In the genomic region with DNA sequence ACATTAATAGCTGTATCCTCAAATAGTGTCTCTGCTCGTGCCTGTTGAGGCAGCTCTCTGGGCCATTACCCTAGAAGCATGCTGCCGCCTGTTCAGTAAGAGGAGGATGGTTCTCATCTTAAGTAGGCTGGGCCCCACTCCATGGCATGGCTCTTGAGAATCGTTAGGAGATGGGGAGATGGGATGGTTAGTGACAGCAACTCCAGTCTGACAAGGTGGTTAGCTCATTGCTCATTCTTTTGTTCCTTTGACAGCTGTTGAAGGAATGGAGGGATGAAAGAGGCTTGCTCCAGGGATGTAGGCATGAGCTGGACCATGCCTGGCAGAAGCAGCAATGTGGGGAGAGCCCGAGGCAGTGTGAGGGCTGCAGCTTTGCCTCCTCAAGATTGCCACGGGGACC, we compare ENCODE assay signal across 20 cellular contexts.
"Had no signal": no experiment of that assay in that cellular context is flagged by ENCODE, and none has a peak within 500 bp of the region (broad histone marks: within the 10 kb centered on the region; RNA-seq: fewer than 3 reads in every experiment).

No MANE protein-coding gene starts in this region.

- H3K9me3 ChIP-seq: left lung, pancreas, thoracic aorta, upper lobe of right lung had no signal

- H3K4me3 ChIP-seq: left lung, pancreas, thoracic aorta, upper lobe of right lung had no signal

- DNase-seq: activated B cell treated with CpG ODN at 0.5 μM for 24 hours; activated CD4-positive, alpha-beta memory T cell treated with anti-CD3 and anti-CD28 coated beads, Interleukin-2, amount 10 ng/mL, durations not matched to agents 7 days and 5 days; activated CD4-positive, alpha-beta T cell treated with anti-CD3 and anti-CD28 coated beads for 48 hours; activated CD8-positive, alpha-beta memory T cell treated with anti-CD3 and anti-CD28 coated beads, Interleukin-2, amount 10 ng/mL, durations not matched to agents 7 days and 5 days; activated naive CD4-positive, alpha-beta T cell; activated naive CD8-positive, alpha-beta T cell treated with anti-CD3 and anti-CD28 coated beads, Interleukin-2, amount 10 ng/mL, durations not matched to agents 7 days and 5 days; activated T-cell treated with anti-CD3 and anti-CD28 coated beads, Interleukin-2, amount 50 U/mL, for 1 hour; amygdala; effector memory CD8-positive, alpha-beta T cell; hypothalamus; islet precursor cell; left lung; pancreas; stimulated activated CD4-positive, alpha-beta T cell treated with anti-CD3 and anti-CD28 coated beads, Interleukin-4, amount 100 ng/mL, for 4 hours; T-helper 9 cell; upper lobe of right lung had no signal

- H3K36me3 Mint-ChIP-seq: activated CD8-positive, alpha-beta memory T cell treated with anti-CD3 and anti-CD28 coated beads, Interleukin-2, amount 10 ng/mL, durations not matched to agents 7 days and 5 days; activated naive CD8-positive, alpha-beta T cell treated with anti-CD3 and anti-CD28 coated beads, Interleukin-2, amount 10 ng/mL, durations not matched to agents 7 days and 5 days; stimulated activated memory B cell treated with anti-CD40 and anti-IgM and Interleukin-4, amounts not matched to agents 10 μg/mL and 1 μg/mL and 100 μg/mL, for 72 hours had no signal

- H3K27ac ChIP-seq: left lung, pancreas, thoracic aorta, upper lobe of right lung had no signal

- H3K4me3 Mint-ChIP-seq: activated B cell treated with CpG ODN at 0.5 μM for 24 hours; activated CD4-positive, alpha-beta memory T cell treated with anti-CD3 and anti-CD28 coated beads, Interleukin-2, amount 10 ng/mL, durations not matched to agents 7 days and 5 days; activated CD8-positive, alpha-beta memory T cell treated with anti-CD3 and anti-CD28 coated beads, Interleukin-2, amount 10 ng/mL, durations not matched to agents 7 days and 5 days; activated naive CD8-positive, alpha-beta T cell treated with anti-CD3 and anti-CD28 coated beads, Interleukin-2, amount 10 ng/mL, durations not matched to agents 7 days and 5 days; activated T-helper 17 cell treated with anti-CD3 and anti-CD28 coated beads, Interleukin-2, amount 50 U/mL, for 72 hours; effector memory CD8-positive, alpha-beta T cell; stimulated activated memory B cell treated with anti-CD40 and anti-IgM and Interleukin-4, amounts not matched to agents 10 μg/mL and 1 μg/mL and 100 μg/mL, for 72 hours had no signal

- H3K27me3 Mint-ChIP-seq: activated CD4-positive, alpha-beta memory T cell treated with anti-CD3 and anti-CD28 coated beads, Interleukin-2, amount 10 ng/mL, durations not matched to agents 7 days and 5 days; activated CD8-positive, alpha-beta memory T cell treated with anti-CD3 and anti-CD28 coated beads, Interleukin-2, amount 10 ng/mL, durations not matched to agents 7 days and 5 days; activated naive CD8-positive, alpha-beta T cell treated with anti-CD3 and anti-CD28 coated beads, Interleukin-2, amount 10 ng/mL, durations not matched to agents 7 days and 5 days had no signal

- H3K36me3 ChIP-seq: left lung, pancreas, thoracic aorta, upper lobe of right lung had no signal

- ATAC-seq: activated CD8-positive, alpha-beta memory T cell treated with anti-CD3 and anti-CD28 coated beads, Interleukin-2, amount 10 ng/mL, durations not matched to agents 7 days and 5 days; activated T-helper 17 cell treated with anti-CD3 and anti-CD28 coated beads, Interleukin-2, amount 50 U/mL, for 72 hours; effector memory CD8-positive, alpha-beta T cell; left lung; pancreas; sciatic nerve; stimulated activated memory B cell treated with anti-CD40 and anti-IgM and Interleukin-4, amounts not matched to agents 10 μg/mL and 1 μg/mL and 100 μg/mL, for 72 hours; upper lobe of right lung had no signal

- H3K27ac Mint-ChIP-seq: activated B cell treated with CpG ODN at 0.5 μM for 24 hours; activated CD4-positive, alpha-beta memory T cell treated with anti-CD3 and anti-CD28 coated beads, Interleukin-2, amount 10 ng/mL, durations not matched to agents 7 days and 5 days; activated CD8-positive, alpha-beta memory T cell treated with anti-CD3 and anti-CD28 coated beads, Interleukin-2, amount 10 ng/mL, durations not matched to agents 7 days and 5 days; activated naive CD8-positive, alpha-beta T cell treated with anti-CD3 and anti-CD28 coated beads, Interleukin-2, amount 10 ng/mL, durations not matched to agents 7 days and 5 days; activated T-helper 17 cell treated with anti-CD3 and anti-CD28 coated beads, Interleukin-2, amount 50 U/mL, for 72 hours; effector memory CD8-positive, alpha-beta T cell; stimulated activated memory B cell treated with anti-CD40 and anti-IgM and Interleukin-4, amounts not matched to agents 10 μg/mL and 1 μg/mL and 100 μg/mL, for 72 hours had no signal

- H3K9me3 Mint-ChIP-seq: activated B cell treated with CpG ODN at 0.5 μM for 24 hours; activated CD4-positive, alpha-beta memory T cell treated with anti-CD3 and anti-CD28 coated beads, Interleukin-2, amount 10 ng/mL, durations not matched to agents 7 days and 5 days; activated T-helper 17 cell treated with anti-CD3 and anti-CD28 coated beads, Interleukin-2, amount 50 U/mL, for 72 hours; effector memory CD8-positive, alpha-beta T cell had no signal

- H3K27me3 ChIP-seq: left lung, pancreas, upper lobe of right lung had no signal

- H3K4me1 Mint-ChIP-seq: activated B cell treated with CpG ODN at 0.5 μM for 24 hours; activated T-helper 17 cell treated with anti-CD3 and anti-CD28 coated beads, Interleukin-2, amount 50 U/mL, for 72 hours had no signal

- H3K4me1 ChIP-seq: left lung, pancreas, upper lobe of right lung had no signal
